19 cellular contexts compared by ENCODE assay signal in the genomic region with DNA sequence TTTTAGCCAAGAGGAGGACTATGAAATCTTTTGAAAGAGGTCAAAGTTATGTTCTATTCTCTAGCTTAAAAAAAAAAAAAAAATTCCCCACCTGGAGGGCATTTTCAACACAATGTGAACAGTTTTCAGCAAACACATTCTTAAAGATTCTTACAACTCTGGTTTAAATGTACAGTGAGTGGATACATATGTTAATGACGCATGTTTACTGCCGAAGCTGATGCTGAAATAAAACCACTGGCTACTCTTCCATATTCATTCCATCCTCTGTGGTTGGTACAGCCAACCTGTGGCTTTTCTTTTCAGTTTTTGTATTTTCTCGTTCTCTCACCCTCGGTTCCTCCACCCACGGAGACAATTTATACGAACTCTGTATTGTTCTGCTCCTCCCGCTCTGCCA.
A peak's percentile ranks its signal among the peaks of the same experiment; 100 is the strongest.
DNase-seq lines count a peak whose midpoint lies in the region; ATAC-seq and TF ChIP-seq lines count a peak whose summit lies in the region.
"Had no signal": no experiment of that assay in that cellular context is flagged by ENCODE, and none has a peak within 500 bp of the region (broad histone marks: within the 10 kb centered on the region; RNA-seq: fewer than 3 reads in every experiment).

No MANE protein-coding gene starts in this region.

- no peaks in the 10 kb centered on the region for H3K79me2 ChIP-seq in GM23338 (replicated peaks; ENCODE audit: insufficient read depth)

- no peak for TF ChIP-seq CTCF in GM23338 (conservative IDR thresholded peaks at IDR 0.05; ENCODE audit: low read depth in 2 of 2)
- TF ChIP-seq CTCF in IMR-90 (conservative IDR thresholded peaks at IDR 0.05; ENCODE audit: low read depth, low read length): no peak
- no peak for TF ChIP-seq CTCF in body of pancreas (IDR thresholded peaks at IDR 0.05)

- no peak for TF ChIP-seq RAD21 in IMR-90 (IDR thresholded peaks at IDR 0.05; ENCODE audit: low read length)

- no peaks in the 10 kb centered on the region for H3K36me3 Mint-ChIP-seq in GM23338 (ENCODE audit: low read depth)
- no peaks in the 10 kb centered on the region for H3K36me3 Mint-ChIP-seq in activated CD8-positive, alpha-beta memory T cell treated with anti-CD3 and anti-CD28 coated beads, Interleukin-2, amount 10 ng/mL, durations not matched to agents 7 days and 5 days
- H3K36me3 Mint-ChIP-seq: CD8-positive, alpha-beta T cell had no signal

- no peak overlapping the region for H2AK5ac ChIP-seq in IMR-90 (ENCODE audit: low read depth, low read length)

- peak overlapping the region; percentile 94 for H4K91ac ChIP-seq in IMR-90 (ENCODE audit: insufficient read depth, low read depth, low read length)

- peak overlapping the region; percentile 92 for H2BK120ac ChIP-seq in IMR-90 (ENCODE audit: low read depth, low read length)

- no peak overlapping the region for H3K4me3 ChIP-seq in GM23338
- no peak overlapping the region for H3K4me3 ChIP-seq in IMR-90 (ENCODE audit: insufficient read depth, low read depth, low read length)
- peak overlapping the region; percentile 28; the same call in 1 of the 2 replicates for H3K4me3 ChIP-seq in iPS-20b (ENCODE audit: low read length)
- H3K4me3 ChIP-seq in body of pancreas: no peak overlapping the region
- H3K4me3 ChIP-seq: BLaER1 treated with 17β-estradiol and CSF1 and Interleukin-3, amounts not matched to agents 10 nM and 100 nM had no signal

- CTCF ChIA-PET in IMR-90 (lab: Yijun Ruan, JAX): no interaction called here
- CTCF ChIA-PET in activated CD8-positive, alpha-beta memory T cell treated with anti-CD3 and anti-CD28 coated beads, Interleukin-2, amount 10 ng/mL, durations not matched to agents 7 days and 5 days (lab: Charles Lee): no interaction called here

- intact Hi-C loops in IMR-90 (cut with micrococcal nuclease): loop anchor here (5.0 kb wide), 2 partner anchors 42 to 63 kb away; no protein-coding TSS in a partner anchor
- intact Hi-C loops in body of pancreas (cut with DNase I): no loop called here

- H3K79me1 ChIP-seq in IMR-90 (ENCODE audit: low read depth in 1 of 2, low read length in 2 of 2): no peaks in the 10 kb centered on the region

- peak overlapping the region; percentile 50 for H3K18ac ChIP-seq in IMR-90 (ENCODE audit: low read depth, low read length)

- peaks cover 3% of the 10 kb centered on the region; the same call in 1 of the 2 replicates for H3K9me2 ChIP-seq in GM23338 (ENCODE audit: insufficient read depth)

- H3K4me1 ChIP-seq in GM23338 (ENCODE audit: insufficient read depth) (peaks cover 4% of the 10 kb centered on the region; the same call in 1 of the 2 replicates), IMR-90 (ENCODE audit: control insufficient read depth, insufficient read depth, low read length) (peaks cover 15% of the 10 kb centered on the region), iPS-20b (ENCODE audit: insufficient read depth, low read length) (peaks cover 4% of the 10 kb centered on the region; the same call in 1 of the 2 replicates), body of pancreas (no peaks in the 10 kb centered on the region)
- H3K4me1 ChIP-seq: BLaER1 treated with 17β-estradiol and CSF1 and Interleukin-3, amounts not matched to agents 10 nM and 100 nM; Caco-2 had no signal

- H3K27me3 ChIP-seq in GM23338 (ENCODE audit: insufficient read depth) (no peaks in the 10 kb centered on the region), IMR-90 (ENCODE audit: control insufficient read depth, insufficient read depth, low read length) (no peaks in the 10 kb centered on the region), iPS-20b (ENCODE audit: insufficient read depth, low read length) (no peaks in the 10 kb centered on the region), body of pancreas (no peaks in the 10 kb centered on the region)
- H3K27me3 ChIP-seq: BLaER1 treated with 17β-estradiol and CSF1 and Interleukin-3, amounts not matched to agents 10 nM and 100 nM had no signal

- H2BK20ac ChIP-seq in IMR-90 (ENCODE audit: low read depth, low read length): peak overlapping the region; percentile 98

- WGBS in IMR-90 (ENCODE audit: extremely low coverage in 2 of 2, insufficient read length in 1 of 2), 2 experiments: 16% methylated on average over 4 of the region's 7 CpGs; no CpG with 5 or more reads in 1 of the 2 experiments
- 66 to 91% methylated on average over 7 of the region's 7 CpGs for WGBS in body of pancreas, 2 donors

- H3K9me3 ChIP-seq in IMR-90 (ENCODE audit: control insufficient read depth, insufficient read depth, low read length) (no peaks in the 10 kb centered on the region), iPS-20b (ENCODE audit: insufficient read depth, low read depth, low read length) (no peaks in the 10 kb centered on the region), body of pancreas (no peaks in the 10 kb centered on the region)
- H3K9me3 ChIP-seq: Caco-2 had no signal

- H4K5ac ChIP-seq in IMR-90 (ENCODE audit: low read depth, low read length): peak overlapping the region; percentile 75

- in situ Hi-C loops in IMR-90 (cut with MboI; ENCODE audit: low sequenced_read_pairs): no loop called here

- peaks cover 3% of the 10 kb centered on the region; the same call in 1 of the 2 replicates for H3K9me1 ChIP-seq in IMR-90 (ENCODE audit: insufficient read depth, low read length)

- no TSS peak for BruUV-seq in IMR-90 (replicated peaks; lab: Mats Ljungman, UMichigan)

- peak overlapping the region; percentile 67; the same call in 2 of the 3 replicates for H2BK15ac ChIP-seq in IMR-90 (ENCODE audit: low read depth, low read length)

- H2AFZ ChIP-seq in GM23338 (peak overlapping the region; percentile 9; the same call in 1 of the 2 replicates), IMR-90 (replicated peaks; ENCODE audit: low read length, poor library complexity) (peak overlapping the region; percentile 69)

- ATAC-seq in GM23338: peak; percentile 45; the same call in 2 of the 3 replicates
- no peak for ATAC-seq in IMR-90 (ENCODE audit: low read depth)
- no peak for ATAC-seq in activated CD8-positive, alpha-beta memory T cell treated with anti-CD3 and anti-CD28 coated beads, Interleukin-2, amount 10 ng/mL, durations not matched to agents 7 days and 5 days
- ATAC-seq in body of pancreas: no peak
- ATAC-seq: CD8-positive, alpha-beta T cell had no signal

- no peak for DNase-seq in GM23338 (ENCODE audit: low spot score)
- DNase-seq in IMR-90: peak; percentile 52
- DNase-seq in activated CD8-positive, alpha-beta memory T cell treated with anti-CD3 and anti-CD28 coated beads, Interleukin-2, amount 10 ng/mL, durations not matched to agents 7 days and 5 days: no peak
- no peak for DNase-seq in NK-92 (lab: John Stamatoyannopoulos, UW; ENCODE audit: unreplicated experiment)
- no peak for DNase-seq in retina
- no peak for DNase-seq in body of pancreas
- DNase-seq: 8988T; ACHN; AML-193; Caco-2; Calu3; CD4-positive, alpha-beta T cell; CD8-positive, alpha-beta T cell; DMS79 treated with DMSO at 0.1 percent for 48 hours; GF-D8 had no signal

- H3K27ac ChIP-seq in GM23338 (ENCODE audit: low read depth) (no peak overlapping the region), IMR-90 (ENCODE audit: insufficient read depth, low read length) (peak overlapping the region; percentile 56; the same call in 1 of the 2 replicates), iPS-20b (ENCODE audit: low read length) (no peak overlapping the region), body of pancreas (no peak overlapping the region)
- H3K27ac ChIP-seq: BLaER1 treated with 17β-estradiol and CSF1 and Interleukin-3, amounts not matched to agents 10 nM and 100 nM; C4-2B had no signal

- peak overlapping the region; percentile 65; the same call in 1 of the 2 replicates for H3K14ac ChIP-seq in IMR-90 (replicated peaks; ENCODE audit: low read depth, low read length)

- H3K27me3 Mint-ChIP-seq in GM23338 (ENCODE audit: insufficient read depth, low read depth, poor library complexity): peaks cover 2% of the 10 kb centered on the region
- H3K27me3 Mint-ChIP-seq in activated CD8-positive, alpha-beta memory T cell treated with anti-CD3 and anti-CD28 coated beads, Interleukin-2, amount 10 ng/mL, durations not matched to agents 7 days and 5 days: no peaks in the 10 kb centered on the region
- H3K27me3 Mint-ChIP-seq: B cell; CD4-positive, alpha-beta T cell had no signal

- H3K9me3 Mint-ChIP-seq in GM23338: no peaks in the 10 kb centered on the region; the same call in 2 of the 3 replicates
- H3K9me3 Mint-ChIP-seq in activated CD8-positive, alpha-beta memory T cell treated with anti-CD3 and anti-CD28 coated beads, Interleukin-2, amount 10 ng/mL, durations not matched to agents 7 days and 5 days (ENCODE audit: low read depth): peaks cover 3% of the 10 kb centered on the region

- H2BK5ac ChIP-seq in IMR-90 (ENCODE audit: low read depth, low read length, poor library complexity, severe bottlenecking): peak overlapping the region; percentile 89

- H3K36me3 ChIP-seq in GM23338 (ENCODE audit: insufficient read depth) (no peaks in the 10 kb centered on the region), IMR-90 (ENCODE audit: control insufficient read depth, insufficient read depth, low read length) (no peaks in the 10 kb centered on the region), iPS-20b (ENCODE audit: insufficient read depth, low read depth, low read length) (no peaks in the 10 kb centered on the region), body of pancreas (replicated peaks in 1 of 2; ENCODE audit: insufficient read depth in 1 of 2, low read depth in 2 of 2) (no peaks in the 10 kb centered on the region)

- POLR2A ChIA-PET in IMR-90 (lab: Charles Lee; ENCODE audit: unreplicated experiment): no interaction called here

- H3K9ac ChIP-seq in IMR-90 (ENCODE audit: low read depth, low read length) (no peak overlapping the region), iPS-20b (ENCODE audit: low read depth, low read length) (no peak overlapping the region)
- H3K9ac ChIP-seq: BLaER1 treated with 17β-estradiol and CSF1 and Interleukin-3, amounts not matched to agents 10 nM and 100 nM had no signal

- H4K8ac ChIP-seq in IMR-90 (ENCODE audit: low read depth in 2 of 2, low read length in 2 of 2): peak overlapping the region; percentile 82 to 84; a peak in 3 of 4 replicates

- no peak overlapping the region for H3K23ac ChIP-seq in IMR-90 (ENCODE audit: low read depth, low read length)

- H2AK9ac ChIP-seq in IMR-90 (replicated peaks; ENCODE audit: low read depth, low read length, poor library complexity): no peak overlapping the region

- dilution Hi-C loops in IMR-90 (cut with HindIII; ENCODE audit: low sequenced_read_pairs, unreplicated experiment): no loop called here

- peak overlapping the region; percentile 3 for H3K27ac Mint-ChIP-seq in GM23338
- no peak overlapping the region for H3K27ac Mint-ChIP-seq in activated CD8-positive, alpha-beta memory T cell treated with anti-CD3 and anti-CD28 coated beads, Interleukin-2, amount 10 ng/mL, durations not matched to agents 7 days and 5 days
- H3K27ac Mint-ChIP-seq: B cell; CD4-positive, alpha-beta T cell; CD8-positive, alpha-beta T cell had no signal

- peak overlapping the region; percentile 89 for H3K4ac ChIP-seq in IMR-90 (ENCODE audit: low read depth, low read length)

- H4K20me1 ChIP-seq in GM23338 (replicated peaks; ENCODE audit: insufficient read depth) (no peaks in the 10 kb centered on the region), IMR-90 (ENCODE audit: insufficient read depth, low read length) (no peaks in the 10 kb centered on the region)
- H4K20me1 ChIP-seq: BLaER1 treated with 17β-estradiol and CSF1 and Interleukin-3, amounts not matched to agents 10 nM and 100 nM had no signal

- TF ChIP-seq POLR2A in IMR-90 (IDR thresholded peaks at IDR 0.05; ENCODE audit: low read depth, low read length) (no peak), body of pancreas (IDR thresholded peaks at IDR 0.05) (no peak)

- peaks cover 15% of the 10 kb centered on the region; the same call in 2 of the 3 replicates for H3K4me1 Mint-ChIP-seq in GM23338
- H3K4me1 Mint-ChIP-seq in activated CD8-positive, alpha-beta memory T cell treated with anti-CD3 and anti-CD28 coated beads, Interleukin-2, amount 10 ng/mL, durations not matched to agents 7 days and 5 days: no peaks in the 10 kb centered on the region
- H3K4me1 Mint-ChIP-seq: B cell had no signal

- H3F3A ChIP-seq in GM23338 (replicated peaks; ENCODE audit: low read depth): no peaks in the 10 kb centered on the region

- no peak overlapping the region for H3K4me3 Mint-ChIP-seq in GM23338
- no peak overlapping the region for H3K4me3 Mint-ChIP-seq in activated CD8-positive, alpha-beta memory T cell treated with anti-CD3 and anti-CD28 coated beads, Interleukin-2, amount 10 ng/mL, durations not matched to agents 7 days and 5 days
- H3K4me3 Mint-ChIP-seq: B cell; CD4-positive, alpha-beta T cell; CD8-positive, alpha-beta T cell had no signal

- no peak overlapping the region for H3K56ac ChIP-seq in IMR-90 (ENCODE audit: extremely low read depth, insufficient read depth, low read length)

- H3K4me2 ChIP-seq in GM23338 (no peak overlapping the region), IMR-90 (ENCODE audit: low read depth, low read length) (0 out of 2 replicates have a peak overlapping the region, but pooled peaks have one; percentile 5)
- H3K4me2 ChIP-seq: BLaER1 treated with 17β-estradiol and CSF1 and Interleukin-3, amounts not matched to agents 10 nM and 100 nM had no signal
